In the genomic region with DNA sequence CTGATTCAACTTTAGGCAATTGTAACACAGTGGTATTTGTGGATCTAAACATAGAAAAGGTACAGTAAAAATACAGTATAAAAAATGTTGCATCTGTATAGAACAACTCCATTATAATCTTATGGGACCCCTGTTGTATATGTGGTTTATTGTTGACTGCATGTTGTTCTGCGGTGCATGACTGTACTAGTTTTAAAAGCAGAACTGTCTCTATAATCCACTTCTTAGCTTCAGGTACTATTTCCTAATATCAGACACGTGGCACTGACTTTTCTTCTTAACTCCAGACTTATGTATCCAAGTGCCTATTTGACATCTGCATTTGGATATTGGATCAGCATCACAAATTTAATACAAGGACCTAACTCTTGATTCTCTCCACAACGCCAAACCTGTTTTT, we compare ENCODE assay signal across 2 cellular contexts.
TF ChIP-seq lines count a peak whose summit lies in the region.

No MANE protein-coding gene starts in this region.

TF ChIP-seq in SK-N-SH, 30 proteins besides CTCF, POLR2A, EP300 and RAD21 (continued from another document):
- no peak for TF ChIP-seq PBX3 (IDR thresholded peaks at IDR 0.05)
- no peak for TF ChIP-seq YY1 (IDR thresholded peaks at IDR 0.05; ENCODE audit: low read depth)
- TF ChIP-seq RFX5 (IDR thresholded peaks at IDR 0.05; ENCODE audit: low read length): no peak
- no peak for TF ChIP-seq TAF1 (IDR thresholded peaks at IDR 0.05; ENCODE audit: borderline replicate concordance, low read depth, low read length)
- no peak for TF ChIP-seq CHD2 (IDR thresholded peaks at IDR 0.05; ENCODE audit: low read length, partially characterized antibody)
- no peak for TF ChIP-seq FOXM1 (IDR thresholded peaks at IDR 0.05; ENCODE audit: low read depth)
- no peak for TF ChIP-seq MXI1 (IDR thresholded peaks at IDR 0.05; ENCODE audit: low read depth, low read length)
- TF ChIP-seq USF2 (IDR thresholded peaks at IDR 0.05; ENCODE audit: borderline replicate concordance, low read depth, low read length): no peak
- TF ChIP-seq GABPA (IDR thresholded peaks at IDR 0.05; ENCODE audit: low read depth): no peak
- no peak for TF ChIP-seq EZH2phosphoT487 (IDR thresholded peaks at IDR 0.05; ENCODE audit: borderline replicate concordance, low read depth)
- TF ChIP-seq POLR2AphosphoS5 (IDR thresholded peaks at IDR 0.05; ENCODE audit: low read depth, low read length): no peak
- no peak for TF ChIP-seq MAX (IDR thresholded peaks at IDR 0.05; ENCODE audit: low read depth)
- TF ChIP-seq MEF2A (IDR thresholded peaks at IDR 0.05; ENCODE audit: borderline replicate concordance, low read depth): no peak
- no peak for TF ChIP-seq FOXJ3 (CRISPR knock-in tag; IDR thresholded peaks at IDR 0.05)

TF ChIP-seq in SK-N-SH treated with all-trans-retinoic acid at 6 μM for 48 hours, 23 proteins besides CTCF, POLR2A, EP300 and RAD21 (continued from another document):
- no peak for TF ChIP-seq ZFP30 (CRISPR knock-in tag; IDR thresholded peaks at IDR 0.05)
- no peak for TF ChIP-seq ESRRG (CRISPR knock-in tag; IDR thresholded peaks at IDR 0.05)
- no peak for TF ChIP-seq ZNF70 (CRISPR knock-in tag; IDR thresholded peaks at IDR 0.05)
- TF ChIP-seq ARNTL (CRISPR knock-in tag; IDR thresholded peaks at IDR 0.05; ENCODE audit: borderline replicate concordance, low read depth): no peak
- TF ChIP-seq ZFP3 (CRISPR knock-in tag; IDR thresholded peaks at IDR 0.05): no peak
- TF ChIP-seq PATZ1 (CRISPR knock-in tag; IDR thresholded peaks at IDR 0.05; ENCODE audit: borderline replicate concordance): no peak
- TF ChIP-seq ZNF565 (CRISPR knock-in tag; conservative IDR thresholded peaks at IDR 0.05; ENCODE audit: low read depth): no peak
- TF ChIP-seq POU6F1 (CRISPR knock-in tag; IDR thresholded peaks at IDR 0.05; ENCODE audit: borderline replicate concordance, low read depth): no peak
- TF ChIP-seq, protein P1, sequence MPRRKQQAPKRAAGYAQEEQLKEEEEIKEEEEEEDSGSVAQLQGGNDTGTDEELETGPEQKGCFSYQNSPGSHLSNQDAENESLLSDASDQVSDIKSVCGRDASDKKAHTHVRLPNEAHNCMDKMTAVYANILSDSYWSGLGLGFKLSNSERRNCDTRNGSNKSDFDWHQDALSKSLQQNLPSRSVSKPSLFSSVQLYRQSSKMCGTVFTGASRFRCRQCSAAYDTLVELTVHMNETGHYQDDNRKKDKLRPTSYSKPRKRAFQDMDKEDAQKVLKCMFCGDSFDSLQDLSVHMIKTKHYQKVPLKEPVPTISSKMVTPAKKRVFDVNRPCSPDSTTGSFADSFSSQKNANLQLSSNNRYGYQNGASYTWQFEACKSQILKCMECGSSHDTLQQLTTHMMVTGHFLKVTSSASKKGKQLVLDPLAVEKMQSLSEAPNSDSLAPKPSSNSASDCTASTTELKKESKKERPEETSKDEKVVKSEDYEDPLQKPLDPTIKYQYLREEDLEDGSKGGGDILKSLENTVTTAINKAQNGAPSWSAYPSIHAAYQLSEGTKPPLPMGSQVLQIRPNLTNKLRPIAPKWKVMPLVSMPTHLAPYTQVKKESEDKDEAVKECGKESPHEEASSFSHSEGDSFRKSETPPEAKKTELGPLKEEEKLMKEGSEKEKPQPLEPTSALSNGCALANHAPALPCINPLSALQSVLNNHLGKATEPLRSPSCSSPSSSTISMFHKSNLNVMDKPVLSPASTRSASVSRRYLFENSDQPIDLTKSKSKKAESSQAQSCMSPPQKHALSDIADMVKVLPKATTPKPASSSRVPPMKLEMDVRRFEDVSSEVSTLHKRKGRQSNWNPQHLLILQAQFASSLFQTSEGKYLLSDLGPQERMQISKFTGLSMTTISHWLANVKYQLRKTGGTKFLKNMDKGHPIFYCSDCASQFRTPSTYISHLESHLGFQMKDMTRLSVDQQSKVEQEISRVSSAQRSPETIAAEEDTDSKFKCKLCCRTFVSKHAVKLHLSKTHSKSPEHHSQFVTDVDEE (CRISPR knock-in tag; IDR thresholded peaks at IDR 0.05): no peak
- no peak for TF ChIP-seq RARB (CRISPR knock-in tag; IDR thresholded peaks at IDR 0.05)
